8 cellular contexts compared by ENCODE assay signal in the genomic region with DNA sequence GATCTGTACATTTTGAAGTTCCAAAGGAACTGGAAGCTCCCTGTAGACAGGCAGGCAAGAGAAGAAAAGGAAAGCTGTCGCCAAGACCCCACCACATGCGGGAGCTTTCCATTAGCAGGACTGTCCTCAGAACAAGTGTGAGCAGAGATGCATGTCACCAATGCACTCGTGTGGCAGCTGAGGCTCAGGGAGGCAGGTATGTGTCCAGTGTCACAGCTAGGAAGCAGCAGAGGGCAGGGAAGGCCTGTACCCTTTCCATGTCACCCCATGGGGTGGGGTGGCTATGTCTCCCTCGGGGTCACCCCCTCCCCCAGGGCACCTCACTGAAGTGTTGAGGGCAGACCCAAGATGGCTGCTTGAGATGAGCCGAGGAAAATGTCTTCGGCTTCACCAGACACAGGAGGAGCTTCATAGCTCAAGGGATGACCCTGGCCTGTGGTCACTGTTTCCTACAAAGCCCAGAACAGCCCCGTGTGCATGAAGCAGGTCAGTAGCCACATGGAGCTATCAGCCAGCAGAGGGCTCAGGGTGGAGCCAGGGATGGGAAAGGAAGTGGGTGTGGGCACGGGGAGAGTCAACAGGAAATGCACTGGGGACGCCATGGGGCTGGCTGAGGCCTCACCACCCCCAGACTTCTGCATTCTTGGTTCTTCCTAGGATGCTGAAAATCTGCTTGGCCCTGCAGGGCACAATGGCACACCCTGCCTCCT.
A peak's percentile ranks its signal among the peaks of the same experiment; 100 is the strongest.
DNase-seq lines count a peak whose midpoint lies in the region; ATAC-seq, FAIRE-seq and TF ChIP-seq lines count a peak whose summit lies in the region.

No MANE protein-coding gene starts in this region.

- no peaks in the 10 kb centered on the region for H3K9me3 Mint-ChIP-seq in nephron progenitor cell

- ATAC-seq in HG02571 (IDR thresholded peaks at IDR 0.05; ENCODE audit: unreplicated experiment) = peak; percentile 58
- peak; percentile 38 to 73 for ATAC-seq in left cardiac atrium

- H3K4me3 ChIP-seq in Peyer's patch = no peak overlapping the region

- H3K4me3 Mint-ChIP-seq in nephron progenitor cell = no peak overlapping the region

- peaks cover 15 to 67% (median 61%) of the 10 kb centered on the region in 4 donors for H3K4me1 ChIP-seq in Peyer's patch

- H3K36me3 Mint-ChIP-seq in nephron progenitor cell (ENCODE audit: low read depth) = peaks cover 3% of the 10 kb centered on the region

- peak; percentile 64 for DNase-seq in GM12891 (ENCODE audit: insufficient read length, low spot score)
- DNase-seq in Peyer's patch = peak; percentile 74 to 93 (median 92)
- peak; percentile 69 for DNase-seq in activated naive CD4-positive, alpha-beta T cell treated with Interleukin-2 at 50 U/mL for 16 hours
- DNase-seq in left cardiac atrium = peak; percentile 80
- peak; percentile 28 to 48 for DNase-seq in stimulated activated CD4-positive, alpha-beta T cell treated with anti-CD3 and anti-CD28 coated beads, Interleukin-15, amount 100 ng/mL, for 1 hour (ENCODE audit: low read depth in 1 of 2, low spot score in 1 of 2)
- no peak for DNase-seq in nephron progenitor cell
- DNase-seq in HEK293T (ENCODE audit: extremely low spot score) = no peak

- no peaks in the 10 kb centered on the region for H3K27me3 ChIP-seq in Peyer's patch

- POLR2A ChIA-PET in HEK293T (lab: Yijun Ruan, JAX) = no interaction called here

- H3K36me3 ChIP-seq in Peyer's patch = peaks cover 0 to 3% (median 0%) of the 10 kb centered on the region in 3 donors

- TF ChIP-seq POLR2A in GM12891 (IDR thresholded peaks at IDR 0.05; ENCODE audit: low read depth, low read length) = 0 out of 2 replicates have a peak, but pooled peaks have one; percentile 26
- TF ChIP-seq POLR2A in Peyer's patch (IDR thresholded peaks at IDR 0.05) = no peak

- peaks cover 2% of the 10 kb centered on the region for H3K27me3 Mint-ChIP-seq in nephron progenitor cell (ENCODE audit: low read depth, poor library complexity)

- peak overlapping the region; percentile 76 to 87 (median 81) for H3K27ac ChIP-seq in Peyer's patch

- CTCF ChIA-PET in HEK293T (lab: Yijun Ruan, JAX) = interaction anchor here (0.7 kb wide), 1 partner anchor 10 kb away, joined by 3 read pairs; no protein-coding TSS in a partner anchor

- H3K27ac Mint-ChIP-seq in nephron progenitor cell = no peak overlapping the region

- peak; percentile 97 for FAIRE-seq in GM12891 (lab: Jason Lieb, UNC)

- peaks cover 63% of the 10 kb centered on the region for H3K4me1 Mint-ChIP-seq in nephron progenitor cell

- H3K9me3 ChIP-seq in Peyer's patch = no peaks in the 10 kb centered on the region

- intact Hi-C loops in left cardiac atrium (cut with DNase I) = no loop called here

- TF ChIP-seq CTCF in Peyer's patch (IDR thresholded peaks at IDR 0.05) (peak; percentile 43 to 59 (median 47)), nephron progenitor cell (IDR thresholded peaks at IDR 0.05) (no peak)

TF ChIP-seq in GM12891, 5 proteins besides CTCF, POLR2A, EP300 and RAD21:
- no peak for TF ChIP-seq POU2F2 (IDR thresholded peaks at IDR 0.05; ENCODE audit: low read depth, low read length)
- no peak for TF ChIP-seq TAF1 (IDR thresholded peaks at IDR 0.05; ENCODE audit: low read depth, low read length)
- peak; percentile 70 for TF ChIP-seq SPI1 (IDR thresholded peaks at IDR 0.05; ENCODE audit: low read depth, low read length)

TF ChIP-seq in HEK293T, 16 proteins besides CTCF, POLR2A, EP300 and RAD21:
- TF ChIP-seq ARNT (IDR thresholded peaks at IDR 0.05) (no peak), ELF4 (IDR thresholded peaks at IDR 0.05) (no peak), L3MBTL2 (conservative IDR thresholded peaks at IDR 0.05) (no peak), BHLHE40 (IDR thresholded peaks at IDR 0.05; ENCODE audit: borderline replicate concordance) (no peak), LEF1 (IDR thresholded peaks at IDR 0.05; ENCODE audit: borderline replicate concordance) (no peak), SP1 (IDR thresholded peaks at IDR 0.05) (no peak), FOXK2 (IDR thresholded peaks at IDR 0.05) (no peak), FOXA1 (IDR thresholded peaks at IDR 0.05) (no peak), CTBP1 (IDR thresholded peaks at IDR 0.05; ENCODE audit: borderline replicate concordance) (no peak), SUZ12 (IDR thresholded peaks at IDR 0.05) (no peak), NFRKB (IDR thresholded peaks at IDR 0.05) (no peak), TARDBP (IDR thresholded peaks at IDR 0.05) (no peak), HDGF (IDR thresholded peaks at IDR 0.05; ENCODE audit: borderline replicate concordance) (no peak), FOXM1 (IDR thresholded peaks at IDR 0.05; ENCODE audit: borderline replicate concordance) (no peak), ZNF384 (IDR thresholded peaks at IDR 0.05) (no peak)
- TF ChIP-seq, protein P1, sequence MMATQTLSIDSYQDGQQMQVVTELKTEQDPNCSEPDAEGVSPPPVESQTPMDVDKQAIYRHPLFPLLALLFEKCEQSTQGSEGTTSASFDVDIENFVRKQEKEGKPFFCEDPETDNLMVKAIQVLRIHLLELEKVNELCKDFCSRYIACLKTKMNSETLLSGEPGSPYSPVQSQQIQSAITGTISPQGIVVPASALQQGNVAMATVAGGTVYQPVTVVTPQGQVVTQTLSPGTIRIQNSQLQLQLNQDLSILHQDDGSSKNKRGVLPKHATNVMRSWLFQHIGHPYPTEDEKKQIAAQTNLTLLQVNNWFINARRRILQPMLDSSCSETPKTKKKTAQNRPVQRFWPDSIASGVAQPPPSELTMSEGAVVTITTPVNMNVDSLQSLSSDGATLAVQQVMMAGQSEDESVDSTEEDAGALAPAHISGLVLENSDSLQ (IDR thresholded peaks at IDR 0.05) = no peak

Comparison
In these comparisons a context has a peak if more than half of its experiments do, and no peak if none do; other contexts are left out.
1. DNase-seq: peak in GM12891 (single experiment), Peyer's patch (3 of 3), activated naive CD4-positive, alpha-beta T cell treated with Interleukin-2 at 50 U/mL for 16 hours (single experiment), left cardiac atrium (single experiment) and stimulated activated CD4-positive, alpha-beta T cell treated with anti-CD3 and anti-CD28 coated beads, Interleukin-15, amount 100 ng/mL, for 1 hour (2 of 2); none in nephron progenitor cell (single experiment) and HEK293T (single experiment).